8 cellular contexts compared by ENCODE assay signal in the genomic region with DNA sequence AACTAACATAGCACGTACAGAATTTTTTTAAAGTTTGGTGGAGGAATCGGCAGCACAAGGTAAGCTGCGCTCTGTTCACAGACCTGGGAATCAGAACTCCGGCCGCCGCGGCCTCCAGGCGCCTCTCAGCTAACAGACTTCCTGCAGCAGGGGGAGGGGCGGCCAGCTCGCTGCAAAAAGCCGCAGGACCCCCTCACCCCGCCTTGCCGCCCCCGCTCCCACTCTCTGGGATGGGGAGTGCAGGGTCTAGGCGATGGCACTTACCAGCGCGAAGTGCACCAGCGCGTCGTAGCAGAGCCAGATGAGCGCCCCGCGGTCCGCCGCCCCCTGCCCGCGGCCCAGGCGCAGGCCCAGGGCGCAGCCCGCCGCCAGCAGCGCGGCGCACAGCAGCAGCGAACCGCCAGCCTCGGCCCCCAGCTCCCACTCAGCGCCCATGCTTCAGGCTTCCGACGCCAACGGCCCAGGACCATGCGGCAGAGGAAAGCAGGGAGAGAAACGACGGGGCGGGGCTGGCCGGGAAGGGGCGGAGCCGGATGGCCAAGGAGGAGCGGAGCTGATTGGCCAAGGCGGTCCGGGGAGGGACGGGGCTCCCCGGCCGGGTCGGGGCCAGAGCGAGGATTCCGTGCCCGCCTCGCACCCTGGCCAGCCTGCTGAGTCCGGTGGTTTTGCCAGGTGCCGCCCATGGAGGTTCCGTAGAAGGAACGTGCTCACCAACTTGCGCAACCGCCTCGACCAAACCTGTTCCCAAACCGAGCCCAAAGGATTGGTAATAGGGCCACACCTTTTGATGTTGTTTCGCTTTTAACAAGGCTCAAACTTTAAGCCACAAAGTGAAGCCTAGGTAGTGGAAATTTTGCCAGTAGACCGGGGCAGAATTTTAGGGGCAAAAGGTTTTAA. TPM values are rescaled to one million over a fixed set of nuclear protein-coding genes. Genes with fewer than 3 reads are reported as not detected.
DNase-seq lines count a peak whose midpoint lies in the region; ATAC-seq and TF ChIP-seq lines count a peak whose summit lies in the region.

Gene EBPL, minus strand, starts transcription at position 497 of the 897 bp plus-strand sequence. Its CDS starts 62 bp downstream, at position 435.

- H3K4me1 ChIP-seq in fibroblast of lung (ENCODE audit: control insufficient read depth, extremely low read depth, insufficient read depth, low read length), result no peaks in the 10 kb centered on the region
- H3K4me1 ChIP-seq in naive thymus-derived CD4-positive, alpha-beta T cell (ENCODE audit: control insufficient read depth in 2 of 2, insufficient read depth in 2 of 2, low read length in 2 of 2), result peaks cover 0 to 17% of the 10 kb centered on the region in 2 donors

- peaks cover 20% of the 10 kb centered on the region for H3K79me2 ChIP-seq in fibroblast of lung (ENCODE audit: control insufficient read depth, insufficient read depth, low read length)

- peak within 1 kb of the TSS; percentile 68 for H3K4me2 ChIP-seq in fibroblast of lung (ENCODE audit: extremely low read depth, insufficient read depth, low read length)

- H3K36me3 ChIP-seq in fibroblast of lung (ENCODE audit: control insufficient read depth, insufficient read depth, low read length), result no peaks in the 10 kb centered on the region
- H3K36me3 ChIP-seq in naive thymus-derived CD4-positive, alpha-beta T cell (ENCODE audit: control insufficient read depth in 2 of 3, insufficient read depth in 3 of 3, low read length in 3 of 3), result peaks cover 0 to 3% (median 0%) of the 10 kb centered on the region in 3 experiments

- H3K27me3 Mint-ChIP-seq in activated T-helper 1 cell treated with anti-CD3 and anti-CD28 coated beads, Interleukin-12 subunit alpha, Interleukin-12 subunit beta, Interleukin-2, Interleukin-4 antibody, amounts not matched to agents 30 ng/mL and 10 ng/mL and 1 ng/mL, durations not matched to agents 14 hours and 24 hours and 36 hours (ENCODE audit: insufficient read depth), result no peaks in the 10 kb centered on the region
- no peaks in the 10 kb centered on the region for H3K27me3 Mint-ChIP-seq in naive thymus-derived CD4-positive, alpha-beta T cell
- H3K27me3 Mint-ChIP-seq in stimulated activated memory B cell treated with anti-CD40 and anti-IgM and Interleukin-4, amounts not matched to agents 10 μg/mL and 1 μg/mL and 100 μg/mL, for 72 hours, result no peaks in the 10 kb centered on the region

- peak; percentile 65 for DNase-seq in DMS79 treated with DMSO at 0.1 percent for 48 hours (lab: John Stamatoyannopoulos, UW)
- peak; percentile 96 for DNase-seq in KBM-7
- peak; percentile 82 for DNase-seq in RPMI7951 (ENCODE audit: low read depth)
- DNase-seq in activated T-helper 1 cell treated with anti-CD3 and anti-CD28 coated beads, Interleukin-12 subunit alpha, Interleukin-12 subunit beta, Interleukin-2, Interleukin-4 antibody, amounts not matched to agents 30 ng/mL and 10 ng/mL and 1 ng/mL, durations not matched to agents 14 hours and 24 hours and 36 hours (ENCODE audit: low spot score), result peak; percentile 83
- peak; percentile 83 to 87 for DNase-seq in fibroblast of lung (ENCODE audit: low read depth in 2 of 2)
- DNase-seq in naive thymus-derived CD4-positive, alpha-beta T cell, result peak; percentile 57 to 91 (median 73)

- H3K9ac ChIP-seq in fibroblast of lung (ENCODE audit: insufficient read depth, low read length), result peak within 1 kb of the TSS; percentile 45

- H3K27ac Mint-ChIP-seq in activated T-helper 1 cell treated with anti-CD3 and anti-CD28 coated beads, Interleukin-12 subunit alpha, Interleukin-12 subunit beta, Interleukin-2, Interleukin-4 antibody, amounts not matched to agents 30 ng/mL and 10 ng/mL and 1 ng/mL, durations not matched to agents 14 hours and 24 hours and 36 hours, result peak within 1 kb of the TSS; percentile 77
- H3K27ac Mint-ChIP-seq in naive thymus-derived CD4-positive, alpha-beta T cell, result peak within 1 kb of the TSS; percentile 73 to 91 (median 81)
- H3K27ac Mint-ChIP-seq in stimulated activated memory B cell treated with anti-CD40 and anti-IgM and Interleukin-4, amounts not matched to agents 10 μg/mL and 1 μg/mL and 100 μg/mL, for 72 hours, result peak within 1 kb of the TSS; percentile 79

- peak; percentile 96 for ATAC-seq in GM21717 (IDR thresholded peaks at IDR 0.05; ENCODE audit: unreplicated experiment)
- ATAC-seq in naive thymus-derived CD4-positive, alpha-beta T cell, result peak; percentile 97
- peak; percentile 99 for ATAC-seq in stimulated activated memory B cell treated with anti-CD40 and anti-IgM and Interleukin-4, amounts not matched to agents 10 μg/mL and 1 μg/mL and 100 μg/mL, for 72 hours

- no peaks in the 10 kb centered on the region for H4K20me1 ChIP-seq in fibroblast of lung (ENCODE audit: control insufficient read depth, extremely low read depth, insufficient read depth, low read length)

- CTCF ChIA-PET in naive thymus-derived CD4-positive, alpha-beta T cell (lab: Charles Lee), result interaction anchor here (1.5 kb wide), 1 partner anchor 99 kb away, joined by 4 read pairs; no protein-coding TSS in a partner anchor

- intact Hi-C loops in activated T-helper 1 cell treated with anti-CD3 and anti-CD28 coated beads, Interleukin-12 subunit alpha, Interleukin-12 subunit beta, Interleukin-2, Interleukin-4 antibody, amounts not matched to agents 30 ng/mL and 10 ng/mL and 1 ng/mL, durations not matched to agents 14 hours and 24 hours and 36 hours (cut with micrococcal nuclease), result loop anchor here (1.0 to 10.0 kb wide), 6 partner anchors 8 to 394 kb away; partner anchors contain the start of genes PHF11, RCBTB1 and SPRYD7
- intact Hi-C loops in naive thymus-derived CD4-positive, alpha-beta T cell (cut with micrococcal nuclease), result loop anchor here (1.0 to 10.0 kb wide), 13 partner anchors 16 to 1654 kb away; partner anchors contain the start of genes SPRYD7 (in 2 of the 2), CAB39L (in 1 of the 2), FNDC3A (in 1 of the 2) and NUDT15 (in 1 of the 2)

- H3K27ac ChIP-seq in fibroblast of lung (ENCODE audit: insufficient read depth, low read length), result peak within 1 kb of the TSS; percentile 62
- peak within 1 kb of the TSS; percentile 56 for H3K27ac ChIP-seq in naive thymus-derived CD4-positive, alpha-beta T cell (ENCODE audit: low read depth, low read length)

- no peak for TF ChIP-seq CTCF in fibroblast of lung (conservative IDR thresholded peaks at IDR 0.05 in 1 of 2, IDR thresholded peaks at IDR 0.05 in 1 of 2; ENCODE audit: low read depth in 1 of 2, low read length in 2 of 2)

- H2AFZ ChIP-seq in fibroblast of lung (ENCODE audit: low read length), result peak within 1 kb of the TSS; percentile 91

- peaks cover 13% of the 10 kb centered on the region for H3K36me3 Mint-ChIP-seq in activated T-helper 1 cell treated with anti-CD3 and anti-CD28 coated beads, Interleukin-12 subunit alpha, Interleukin-12 subunit beta, Interleukin-2, Interleukin-4 antibody, amounts not matched to agents 30 ng/mL and 10 ng/mL and 1 ng/mL, durations not matched to agents 14 hours and 24 hours and 36 hours (ENCODE audit: low read depth)
- peaks cover 0 to 13% (median 4%) of the 10 kb centered on the region in 5 donors for H3K36me3 Mint-ChIP-seq in naive thymus-derived CD4-positive, alpha-beta T cell
- peaks cover 19% of the 10 kb centered on the region for H3K36me3 Mint-ChIP-seq in stimulated activated memory B cell treated with anti-CD40 and anti-IgM and Interleukin-4, amounts not matched to agents 10 μg/mL and 1 μg/mL and 100 μg/mL, for 72 hours

- peaks cover 34% of the 10 kb centered on the region for H3K4me1 Mint-ChIP-seq in activated T-helper 1 cell treated with anti-CD3 and anti-CD28 coated beads, Interleukin-12 subunit alpha, Interleukin-12 subunit beta, Interleukin-2, Interleukin-4 antibody, amounts not matched to agents 30 ng/mL and 10 ng/mL and 1 ng/mL, durations not matched to agents 14 hours and 24 hours and 36 hours (ENCODE audit: low read depth)
- peaks cover 21 to 58% (median 45%) of the 10 kb centered on the region in 7 donors for H3K4me1 Mint-ChIP-seq in naive thymus-derived CD4-positive, alpha-beta T cell
- peaks cover 22% of the 10 kb centered on the region for H3K4me1 Mint-ChIP-seq in stimulated activated memory B cell treated with anti-CD40 and anti-IgM and Interleukin-4, amounts not matched to agents 10 μg/mL and 1 μg/mL and 100 μg/mL, for 72 hours

- H3K4me3 Mint-ChIP-seq in activated T-helper 1 cell treated with anti-CD3 and anti-CD28 coated beads, Interleukin-12 subunit alpha, Interleukin-12 subunit beta, Interleukin-2, Interleukin-4 antibody, amounts not matched to agents 30 ng/mL and 10 ng/mL and 1 ng/mL, durations not matched to agents 14 hours and 24 hours and 36 hours, result peak within 1 kb of the TSS; percentile 92
- peak within 1 kb of the TSS; percentile 88 to 96 (median 92) for H3K4me3 Mint-ChIP-seq in naive thymus-derived CD4-positive, alpha-beta T cell
- peak within 1 kb of the TSS; percentile 82 for H3K4me3 Mint-ChIP-seq in stimulated activated memory B cell treated with anti-CD40 and anti-IgM and Interleukin-4, amounts not matched to agents 10 μg/mL and 1 μg/mL and 100 μg/mL, for 72 hours

- POLR2A ChIA-PET in naive thymus-derived CD4-positive, alpha-beta T cell (lab: Charles Lee), result interaction anchor here (0.6 to 1.7 kb wide), 5 partner anchors 35 to 306 kb away, joined by 3 to 18 read pairs (median 4); partner anchors contain the start of genes CAB39L, KPNA3 and SETDB2

- H3K9me3 ChIP-seq in fibroblast of lung (ENCODE audit: control insufficient read depth, insufficient read depth, low read depth, low read length), result no peaks in the 10 kb centered on the region
- H3K9me3 ChIP-seq in naive thymus-derived CD4-positive, alpha-beta T cell (ENCODE audit: control insufficient read depth in 2 of 3, low read length in 3 of 3), result no peaks in the 10 kb centered on the region

- peak within 1 kb of the TSS; percentile 71 to 82 (median 76) for H3K4me3 ChIP-seq in fibroblast of lung (replicated peaks in 1 of 4; ENCODE audit: control extremely low read depth in 1 of 4, insufficient read depth in 1 of 4, low read depth in 3 of 4, low read length in 4 of 4)
- H3K4me3 ChIP-seq in naive thymus-derived CD4-positive, alpha-beta T cell (ENCODE audit: low read length), result peak within 1 kb of the TSS; percentile 67

- no peaks in the 10 kb centered on the region for H3K9me3 Mint-ChIP-seq in activated T-helper 1 cell treated with anti-CD3 and anti-CD28 coated beads, Interleukin-12 subunit alpha, Interleukin-12 subunit beta, Interleukin-2, Interleukin-4 antibody, amounts not matched to agents 30 ng/mL and 10 ng/mL and 1 ng/mL, durations not matched to agents 14 hours and 24 hours and 36 hours
- H3K9me3 Mint-ChIP-seq in naive thymus-derived CD4-positive, alpha-beta T cell, result no peaks in the 10 kb centered on the region
- H3K9me3 Mint-ChIP-seq in stimulated activated memory B cell treated with anti-CD40 and anti-IgM and Interleukin-4, amounts not matched to agents 10 μg/mL and 1 μg/mL and 100 μg/mL, for 72 hours, result no peaks in the 10 kb centered on the region

- no peaks in the 10 kb centered on the region for H3K27me3 ChIP-seq in fibroblast of lung (ENCODE audit: control insufficient read depth, insufficient read depth, low read length)
- no peaks in the 10 kb centered on the region for H3K27me3 ChIP-seq in naive thymus-derived CD4-positive, alpha-beta T cell (ENCODE audit: control insufficient read depth in 2 of 2, insufficient read depth in 2 of 2, low read length in 2 of 2)

- in situ Hi-C loops in KBM-7 (cut with MboI; ENCODE audit: low pct_unique_long_range_greater_than_20kb, low sequenced_read_pairs), result no loop called here

RNA-seq across cellular contexts. Expression of gene EBPL, which starts in this region (rescaled TPM):
- 52.3 and 70.0 TPM in 2 replicates for total RNA-seq in RPMI7951 (2014; rRNA removed; shearing (Covaris generic))
- total RNA-seq in activated T-helper 1 cell treated with anti-CD3 and anti-CD28 coated beads, Interleukin-12 subunit alpha, Interleukin-12 subunit beta, Interleukin-2, Interleukin-4 antibody, amounts not matched to agents 30 ng/mL and 10 ng/mL and 1 ng/mL, durations not matched to agents 14 hours and 24 hours and 36 hours, result 42.6 and 44.6 TPM in 2 replicates
- 90.3 and 93.7 TPM in 2 replicates for total RNA-seq in fibroblast of lung
- 69.4 and 78.2 TPM in 2 replicates for polyA plus RNA-seq in fibroblast of lung
- 58.6 and 64.7 TPM in 2 replicates for polyA plus RNA-seq in fibroblast of lung (2012)
- 14.7 and 23.3 TPM in 2 replicates for polyA minus RNA-seq in fibroblast of lung (ENCODE audit: low replicate concordance)
- 10 to 100 TPM; 13.3 to 34.9 (median 20.4) TPM for total RNA-seq in naive thymus-derived CD4-positive, alpha-beta T cell
- polyA plus RNA-seq in naive thymus-derived CD4-positive, alpha-beta T cell, result 10 to 100 TPM; 60.7 to 74.6 TPM

Comparison
In these comparisons a context has a peak if more than half of its experiments do, and no peak if none do; other contexts are left out.
1. Peak in every context shown above with its lines: DNase-seq, ATAC-seq, H3K4me3 ChIP-seq and H3K27ac ChIP-seq.